In the genomic region with DNA sequence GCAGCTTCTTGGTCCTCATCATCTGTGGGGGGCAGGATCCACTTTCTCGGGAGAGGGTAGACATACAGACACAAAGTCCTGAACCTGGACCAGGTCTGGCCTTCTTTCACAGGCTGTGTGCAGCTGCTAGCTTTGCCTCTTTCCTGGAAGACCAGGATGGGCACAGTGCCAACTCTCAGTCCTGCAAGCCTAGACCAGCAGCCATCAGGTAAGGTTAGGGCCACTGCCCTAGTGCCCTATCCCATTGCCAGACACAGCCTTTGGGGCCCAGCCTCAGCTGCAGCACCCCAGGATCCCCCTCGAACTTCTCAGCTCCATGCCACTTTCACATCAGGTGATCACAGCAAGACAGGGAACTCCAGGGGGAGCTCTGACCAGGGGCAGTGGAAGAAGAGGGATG, we compare ENCODE assay signal across 1 cellular context.
TF ChIP-seq lines count a peak whose summit lies in the region.

No MANE protein-coding gene starts in this region.

TF ChIP-seq in HEK293, 187 proteins besides CTCF, POLR2A, EP300 and RAD21:
- TF ChIP-seq, protein P1, sequence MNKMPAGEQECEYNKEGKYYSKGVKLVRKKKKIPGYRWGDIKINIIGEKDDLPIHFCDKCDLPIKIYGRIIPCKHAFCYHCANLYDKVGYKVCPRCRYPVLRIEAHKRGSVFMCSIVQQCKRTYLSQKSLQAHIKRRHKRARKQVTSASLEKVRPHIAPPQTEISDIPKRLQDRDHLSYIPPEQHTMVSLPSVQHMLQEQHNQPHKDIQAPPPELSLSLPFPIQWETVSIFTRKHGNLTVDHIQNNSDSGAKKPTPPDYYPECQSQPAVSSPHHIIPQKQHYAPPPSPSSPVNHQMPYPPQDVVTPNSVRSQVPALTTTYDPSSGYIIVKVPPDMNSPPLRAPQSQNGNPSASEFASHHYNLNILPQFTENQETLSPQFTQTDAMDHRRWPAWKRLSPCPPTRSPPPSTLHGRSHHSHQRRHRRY (tag by site-specific recombination; IDR thresholded peaks at IDR 0.05): no peak
- TF ChIP-seq ZNF785 (tag by site-specific recombination; IDR thresholded peaks at IDR 0.05): no peak
- TF ChIP-seq ZNF274 (IDR thresholded peaks at IDR 0.05; ENCODE audit: low read length): no peak
- TF ChIP-seq ZNF274 (tag by site-specific recombination; IDR thresholded peaks at IDR 0.05; ENCODE audit: borderline replicate concordance): no peak
- peak; percentile 65; the same call in 1 of the 2 replicates for TF ChIP-seq ZIC2 (tag by site-specific recombination; IDR thresholded peaks at IDR 0.05)
- no peak for TF ChIP-seq OVOL3 (tag by site-specific recombination; IDR thresholded peaks at IDR 0.05)
- TF ChIP-seq ZNF623 (tag by site-specific recombination; IDR thresholded peaks at IDR 0.05): no peak
